In genomic region chr5:71597001-71597400, GRCh38 we compare ENCODE assay signal across 19 cellular contexts. TPM values are rescaled to one million over a fixed set of nuclear protein-coding genes. Genes with fewer than 3 reads are reported as not detected.
A peak's percentile ranks its signal among the peaks of the same experiment; 100 is the strongest.
DNase-seq lines count a peak whose midpoint lies in the region; ATAC-seq and TF ChIP-seq lines count a peak whose summit lies in the region.
"Had no signal": no experiment of that assay in that cellular context is flagged by ENCODE, and none has a peak within 500 bp of the region (broad histone marks: within the 10 kb centered on the region; RNA-seq: fewer than 3 reads in every experiment).

No MANE protein-coding gene starts in this region.

- ATAC-seq in CD4-positive, CD25-positive, alpha-beta regulatory T cell (ENCODE audit: low read depth in 2 of 2) = no peak
- no peak for ATAC-seq in T-cell (replicated peaks in 1 of 4)
- no peak for ATAC-seq in naive thymus-derived CD8-positive, alpha-beta T cell

- no peaks in the 10 kb centered on the region for H3K9me3 ChIP-seq in CD4-positive, CD25-positive, alpha-beta regulatory T cell (ENCODE audit: control insufficient read depth in 2 of 2, low read length in 2 of 2)
- no peaks in the 10 kb centered on the region for H3K9me3 ChIP-seq in tibial nerve
- H3K9me3 ChIP-seq: Peyer's patch had no signal

- peaks cover 24% of the 10 kb centered on the region for H3K36me3 Mint-ChIP-seq in activated naive CD4-positive, alpha-beta T cell treated with anti-CD3 and anti-CD28 coated beads, Interleukin-2, amount 50 U/mL, for 24 hours
- H3K36me3 Mint-ChIP-seq in activated naive CD4-positive, alpha-beta T cell treated with anti-CD3 and anti-CD28 coated beads, Interleukin-2, amount 10 ng/mL, durations not matched to agents 7 days and 5 days = peaks cover 41% of the 10 kb centered on the region
- H3K36me3 Mint-ChIP-seq in CD4-positive, CD25-positive, alpha-beta regulatory T cell = peaks cover 27% of the 10 kb centered on the region
- peaks cover 49% of the 10 kb centered on the region for H3K36me3 Mint-ChIP-seq in T-cell
- peaks cover 9 to 76% (median 19%) of the 10 kb centered on the region in 3 donors for H3K36me3 Mint-ChIP-seq in naive thymus-derived CD8-positive, alpha-beta T cell

- H3K9me3 Mint-ChIP-seq in activated naive CD4-positive, alpha-beta T cell treated with anti-CD3 and anti-CD28 coated beads, Interleukin-2, amount 50 U/mL, for 24 hours = no peaks in the 10 kb centered on the region
- H3K9me3 Mint-ChIP-seq in activated naive CD4-positive, alpha-beta T cell treated with anti-CD3 and anti-CD28 coated beads, Interleukin-2, amount 10 ng/mL, durations not matched to agents 7 days and 5 days = no peaks in the 10 kb centered on the region
- no peaks in the 10 kb centered on the region for H3K9me3 Mint-ChIP-seq in CD4-positive, CD25-positive, alpha-beta regulatory T cell
- H3K9me3 Mint-ChIP-seq in T-cell = no peaks in the 10 kb centered on the region
- no peaks in the 10 kb centered on the region for H3K9me3 Mint-ChIP-seq in naive thymus-derived CD8-positive, alpha-beta T cell
- H3K9me3 Mint-ChIP-seq: HFFc6 had no signal

- peaks cover 15% of the 10 kb centered on the region for H3K4me1 ChIP-seq in CD4-positive, CD25-positive, alpha-beta regulatory T cell (ENCODE audit: control insufficient read depth, insufficient read depth, low read length, poor library complexity, severe bottlenecking)
- peaks cover 0 to 11% (median 5%) of the 10 kb centered on the region in 4 donors for H3K4me1 ChIP-seq in tibial nerve
- H3K4me1 ChIP-seq: Peyer's patch had no signal

- no peaks in the 10 kb centered on the region for H3K27me3 Mint-ChIP-seq in activated naive CD4-positive, alpha-beta T cell treated with anti-CD3 and anti-CD28 coated beads, Interleukin-2, amount 50 U/mL, for 24 hours
- H3K27me3 Mint-ChIP-seq in activated naive CD4-positive, alpha-beta T cell treated with anti-CD3 and anti-CD28 coated beads, Interleukin-2, amount 10 ng/mL, durations not matched to agents 7 days and 5 days = no peaks in the 10 kb centered on the region
- H3K27me3 Mint-ChIP-seq in CD4-positive, CD25-positive, alpha-beta regulatory T cell = no peaks in the 10 kb centered on the region
- no peaks in the 10 kb centered on the region for H3K27me3 Mint-ChIP-seq in T-cell
- H3K27me3 Mint-ChIP-seq in naive thymus-derived CD8-positive, alpha-beta T cell = no peaks in the 10 kb centered on the region

- H3K27ac ChIP-seq in CD4-positive, CD25-positive, alpha-beta regulatory T cell (ENCODE audit: insufficient read depth, low read length, poor library complexity, severe bottlenecking) = no peak overlapping the region
- H3K27ac ChIP-seq in tibial nerve = no peak overlapping the region
- H3K27ac ChIP-seq: C4-2B, KMS-11, Peyer's patch had no signal

- H3K27me3 ChIP-seq in CD4-positive, CD25-positive, alpha-beta regulatory T cell (ENCODE audit: control insufficient read depth, insufficient read depth, low read length) = no peaks in the 10 kb centered on the region
- H3K27me3 ChIP-seq in tibial nerve = no peaks in the 10 kb centered on the region
- H3K27me3 ChIP-seq: Peyer's patch had no signal

- H3K27ac Mint-ChIP-seq in activated naive CD4-positive, alpha-beta T cell treated with anti-CD3 and anti-CD28 coated beads, Interleukin-2, amount 50 U/mL, for 24 hours = peak overlapping the region; percentile 90
- no peak overlapping the region for H3K27ac Mint-ChIP-seq in activated naive CD4-positive, alpha-beta T cell treated with anti-CD3 and anti-CD28 coated beads, Interleukin-2, amount 10 ng/mL, durations not matched to agents 7 days and 5 days
- peak overlapping the region; percentile 28 to 77 (median 37) for H3K27ac Mint-ChIP-seq in CD4-positive, CD25-positive, alpha-beta regulatory T cell
- peak overlapping the region; percentile 24 to 66 for H3K27ac Mint-ChIP-seq in T-cell
- H3K27ac Mint-ChIP-seq in naive thymus-derived CD8-positive, alpha-beta T cell = peak overlapping the region in 6 of 10 donors; percentile 1 to 63 (median 26)
- H3K27ac Mint-ChIP-seq: HFFc6 had no signal

- no peak overlapping the region for H3K4me3 Mint-ChIP-seq in activated naive CD4-positive, alpha-beta T cell treated with anti-CD3 and anti-CD28 coated beads, Interleukin-2, amount 50 U/mL, for 24 hours
- no peak overlapping the region for H3K4me3 Mint-ChIP-seq in activated naive CD4-positive, alpha-beta T cell treated with anti-CD3 and anti-CD28 coated beads, Interleukin-2, amount 10 ng/mL, durations not matched to agents 7 days and 5 days
- H3K4me3 Mint-ChIP-seq in CD4-positive, CD25-positive, alpha-beta regulatory T cell = no peak overlapping the region
- no peak overlapping the region for H3K4me3 Mint-ChIP-seq in T-cell
- no peak overlapping the region for H3K4me3 Mint-ChIP-seq in naive thymus-derived CD8-positive, alpha-beta T cell
- H3K4me3 Mint-ChIP-seq: HFFc6 had no signal

- no peak for DNase-seq in activated naive CD4-positive, alpha-beta T cell treated with anti-CD3 and anti-CD28 coated beads, Interleukin-2, amount 10 ng/mL, durations not matched to agents 7 days and 5 days
- DNase-seq in CD4-positive, CD25-positive, alpha-beta regulatory T cell = no peak
- no peak for DNase-seq in T-cell
- no peak for DNase-seq in naive thymus-derived CD8-positive, alpha-beta T cell
- DNase-seq in tibial nerve (ENCODE audit: low spot score in 2 of 2) = no peak
- no peak for DNase-seq in globus pallidus (ENCODE audit: low spot score)
- DNase-seq: AML-193; DMS79 treated with DMSO at 0.1 percent for 48 hours; HFFc6; NCI-H1417; NCI-H187; NCI-H2107; NCI-H510A; NCI-H748 treated with DMSO at 0.1 percent for 48 hours; NK-92 treated with Interleukin-12 subunit alpha and Interleukin-12 subunit beta, amount 100 ng/mL, for 24 hours; Peyer's patch had no signal

- TF ChIP-seq POLR2A in tibial nerve (IDR thresholded peaks at IDR 0.05) = no peak

- POLR2A ChIA-PET in T-cell (lab: Charles Lee) = interaction anchor here in 1 of 2 donors (1.0 kb wide), 1 partner anchor 10 kb away, joined by 4 read pairs; the partner anchor contains the start of gene MCCC2
- POLR2A ChIA-PET in naive thymus-derived CD8-positive, alpha-beta T cell (lab: Charles Lee) = interaction anchor here (0.7 kb wide), 1 partner anchor 142 kb away, joined by 3 read pairs; the partner anchor contains the start of gene BDP1

- CTCF ChIA-PET in activated naive CD4-positive, alpha-beta T cell treated with anti-CD3 and anti-CD28 coated beads, Interleukin-2, amount 10 ng/mL, durations not matched to agents 7 days and 5 days (lab: Charles Lee) = interaction anchor here (1.1 kb wide), 1 partner anchor 121 kb away, joined by 3 read pairs; no protein-coding TSS in a partner anchor
- CTCF ChIA-PET in T-cell (lab: Charles Lee) = interaction anchor here in 1 of 2 donors (0.6 kb wide), 1 partner anchor 22 kb away, joined by 10 read pairs; no protein-coding TSS in a partner anchor

- no peak for TF ChIP-seq EP300 in tibial nerve (IDR thresholded peaks at IDR 0.05)

- WGBS in tibial nerve, 2 donors = 92 to 100% methylated on average over 1 of the region's 1 CpG

- H3K4me3 ChIP-seq in CD4-positive, CD25-positive, alpha-beta regulatory T cell (ENCODE audit: low read depth, low read length) = no peak overlapping the region
- H3K4me3 ChIP-seq in tibial nerve = no peak overlapping the region
- H3K4me3 ChIP-seq: Peyer's patch had no signal

- peaks cover 30% of the 10 kb centered on the region for H3K4me1 Mint-ChIP-seq in activated naive CD4-positive, alpha-beta T cell treated with anti-CD3 and anti-CD28 coated beads, Interleukin-2, amount 50 U/mL, for 24 hours
- peaks cover 23% of the 10 kb centered on the region for H3K4me1 Mint-ChIP-seq in activated naive CD4-positive, alpha-beta T cell treated with anti-CD3 and anti-CD28 coated beads, Interleukin-2, amount 10 ng/mL, durations not matched to agents 7 days and 5 days
- peaks cover 19 to 34% (median 27%) of the 10 kb centered on the region in 4 donors for H3K4me1 Mint-ChIP-seq in CD4-positive, CD25-positive, alpha-beta regulatory T cell
- H3K4me1 Mint-ChIP-seq in T-cell = peaks cover 15 to 26% (median 24%) of the 10 kb centered on the region in 3 donors
- H3K4me1 Mint-ChIP-seq in naive thymus-derived CD8-positive, alpha-beta T cell = peaks cover 7 to 25% (median 20%) of the 10 kb centered on the region in 4 donors

- no peak for TF ChIP-seq CTCF in tibial nerve (IDR thresholded peaks at IDR 0.05)

- peaks cover 43% of the 10 kb centered on the region for H3K36me3 ChIP-seq in CD4-positive, CD25-positive, alpha-beta regulatory T cell (ENCODE audit: control insufficient read depth, insufficient read depth, low read length)
- H3K36me3 ChIP-seq in tibial nerve = peaks cover 0 to 57% (median 6%) of the 10 kb centered on the region in 3 donors

RNA-seq across cellular contexts. Expression of gene MCCC2, which starts 9.9 kb away (rescaled TPM):
- 30.9 TPM for total RNA-seq in CD4-positive, CD25-positive, alpha-beta regulatory T cell
- polyA plus RNA-seq in CD4-positive, CD25-positive, alpha-beta regulatory T cell = 10 to 100 TPM; 26.7 to 45.8 (median 30.7) TPM
- total RNA-seq in T-cell (10 to 100 TPM; 27.2 to 32.8 (median 27.5) TPM), tibial nerve (10 to 100 TPM; 31.5 to 46.9 (median 37.6) TPM)
- total RNA-seq in naive thymus-derived CD8-positive, alpha-beta T cell = 10 to 100 TPM; 40.6 to 44.1 TPM
- polyA plus RNA-seq in naive thymus-derived CD8-positive, alpha-beta T cell = 10 to 100 TPM; 22.4 to 28.9 (median 25.5) TPM
